In genomic region chr18:23586249-23587196, GRCh38 we compare ENCODE assay signal across 8 cellular contexts. TPM values are rescaled to one million over a fixed set of nuclear protein-coding genes. Genes with fewer than 3 reads are reported as not detected.
DNase-seq lines count a peak whose midpoint lies in the region; ATAC-seq and TF ChIP-seq lines count a peak whose summit lies in the region.

TSS of gene NPC1 (minus strand) at chr18:23586506. CDS start at chr18:23586343, 163 bp downstream.

- H3K4me2 ChIP-seq in smooth muscle cell: peak within 1 kb of the TSS; percentile 93

- CTCF ChIA-PET in AG04449 (lab: Yijun Ruan, JAX): interaction anchor here (0.8 to 5.5 kb wide), 13 partner anchors 12 to 117 kb away, joined by 3 to 41 read pairs (median 3); no protein-coding TSS in a partner anchor

- H3F3A ChIP-seq in smooth muscle cell (ENCODE audit: low read depth): no peaks in the 10 kb centered on the region

- 1% methylated on average over 94 of the region's 95 CpGs for WGBS in smooth muscle cell (ENCODE audit: low lambda C conversion rate)

- peak within 1 kb of the TSS; percentile 88 for H3K27ac ChIP-seq in VCaP
- H3K27ac ChIP-seq in breast epithelium: peak within 1 kb of the TSS; percentile 98 to 100
- peak within 1 kb of the TSS; percentile 100 for H3K27ac ChIP-seq in smooth muscle cell (ENCODE audit: low read depth)

- intact Hi-C loops in breast epithelium (cut with DNase I; ENCODE audit: low total_unique reads): no loop called here

- POLR2A ChIA-PET in AG04449 (lab: Yijun Ruan, JAX): no interaction called here

- TF ChIP-seq CTCF in AG04449 (IDR thresholded peaks at IDR 0.05; ENCODE audit: insufficient read depth, low read length, missing control alignments) (peak; percentile 92), VCaP (conservative IDR thresholded peaks at IDR 0.05) (peak; percentile 94), breast epithelium (IDR thresholded peaks at IDR 0.05) (peak; percentile 70 to 87 (median 80)), smooth muscle cell (IDR thresholded peaks at IDR 0.05; ENCODE audit: borderline replicate concordance, insufficient read depth, poor library complexity, severe bottlenecking) (peak; percentile 79)

- TF ChIP-seq POLR2A in breast epithelium (IDR thresholded peaks at IDR 0.05): peak; percentile 91

- H3K4me3 ChIP-seq in AG04449 (ENCODE audit: low read depth, low read length) (peak within 1 kb of the TSS; percentile 90), breast epithelium (peak within 1 kb of the TSS; percentile 86 to 99 (median 91)), smooth muscle cell (peak within 1 kb of the TSS; percentile 87)

- H3K9ac ChIP-seq in smooth muscle cell (ENCODE audit: low read depth): peak within 1 kb of the TSS; percentile 99

- H4K20me1 ChIP-seq in smooth muscle cell (ENCODE audit: low read depth): peaks cover 32% of the 10 kb centered on the region

- peak within 1 kb of the TSS; percentile 66 for H2AFZ ChIP-seq in smooth muscle cell (ENCODE audit: low read depth)

- ATAC-seq in GM18867 (IDR thresholded peaks at IDR 0.05; ENCODE audit: unreplicated experiment) (peak; percentile 93), HG03103 (IDR thresholded peaks at IDR 0.05; ENCODE audit: low read depth, unreplicated experiment) (peak; percentile 89)

- no peak for DNase-seq in AG04449 (ENCODE audit: low read depth, low spot score)
- peak; percentile 92 for DNase-seq in NCI-H2196 (lab: John Stamatoyannopoulos, UW; ENCODE audit: unreplicated experiment)
- peak; percentile 92 to 94 for DNase-seq in breast epithelium (ENCODE audit: low spot score in 2 of 2)
- DNase-seq in iPS-NIHi11 (ENCODE audit: low spot score): peak; percentile 94
- peak; percentile 92 for DNase-seq in smooth muscle cell (lab: John Stamatoyannopoulos, UW; ENCODE audit: unreplicated experiment)

- H3K79me2 ChIP-seq in smooth muscle cell (ENCODE audit: low read depth): peaks cover 44% of the 10 kb centered on the region

- H3K36me3 ChIP-seq in breast epithelium (no peaks in the 10 kb centered on the region), smooth muscle cell (ENCODE audit: low read depth) (no peaks in the 10 kb centered on the region)

- no peaks in the 10 kb centered on the region for H3K27me3 ChIP-seq in breast epithelium
- no peaks in the 10 kb centered on the region for H3K27me3 ChIP-seq in smooth muscle cell (ENCODE audit: low read depth)

- H3K9me3 ChIP-seq in breast epithelium (no peaks in the 10 kb centered on the region), smooth muscle cell (replicated peaks; ENCODE audit: low read depth) (no peaks in the 10 kb centered on the region)

- H3K4me1 ChIP-seq in breast epithelium (peaks cover 0 to 11% of the 10 kb centered on the region in 2 donors), smooth muscle cell (ENCODE audit: low read depth) (peaks cover 16% of the 10 kb centered on the region)

RNA-seq across cellular contexts. Expression of gene NPC1, which starts in this region (rescaled TPM):
- total RNA-seq in breast epithelium (100 to 1,000 TPM in 1 of 3 donors, 10 to 100 TPM in 2; 39.5 to 100 (median 81.3) TPM), smooth muscle cell (53.2 and 55.5 TPM in 2 replicates)
- polyA plus RNA-seq in smooth muscle cell: 29.9 and 38.0 TPM in 2 replicates
